ENCODE assay signal across 1 cellular context in the genomic region with DNA sequence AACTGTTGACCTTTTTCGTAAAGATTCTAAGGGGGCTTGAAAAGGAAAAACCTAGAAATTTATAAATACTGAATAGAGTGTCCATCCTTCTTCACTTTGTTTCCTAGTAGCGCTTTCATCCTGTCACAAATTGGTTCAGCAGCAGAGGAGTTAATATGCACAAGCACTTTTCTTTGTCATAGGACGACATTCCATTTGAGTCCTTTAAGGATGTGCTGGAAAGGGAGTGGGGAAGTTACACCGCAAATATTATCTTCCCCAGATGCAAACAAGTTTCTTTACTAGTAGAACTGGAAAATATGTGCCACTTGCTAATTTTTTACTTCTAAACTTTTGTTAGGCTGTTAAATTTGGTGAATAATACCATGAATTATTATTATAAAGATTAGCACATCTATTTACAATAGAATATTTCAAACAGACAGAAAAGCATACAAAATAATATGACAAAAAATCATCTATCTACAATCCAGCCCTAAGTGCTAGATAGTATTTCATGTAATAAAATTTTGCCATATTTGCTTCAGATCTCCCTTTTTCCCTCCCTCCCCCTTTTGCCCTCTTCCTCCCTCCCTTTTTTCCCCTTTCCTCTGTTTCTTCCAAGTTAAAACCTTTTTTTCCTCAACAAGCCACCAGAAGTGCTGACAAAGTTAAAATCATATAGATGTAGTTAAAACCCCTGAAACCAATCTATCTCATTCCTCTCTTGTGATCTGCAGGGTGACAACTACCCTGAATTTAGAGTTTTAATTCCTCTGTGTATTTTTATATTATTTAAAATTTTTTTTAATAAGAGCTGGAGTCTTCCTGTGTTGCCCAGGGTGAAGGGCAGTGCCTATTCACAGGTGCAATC.
TF ChIP-seq lines count a peak whose summit lies in the region.

No MANE protein-coding gene starts in this region.

TF ChIP-seq in GM23338, 12 proteins besides CTCF, POLR2A, EP300 and RAD21:
- TF ChIP-seq, protein P1, sequence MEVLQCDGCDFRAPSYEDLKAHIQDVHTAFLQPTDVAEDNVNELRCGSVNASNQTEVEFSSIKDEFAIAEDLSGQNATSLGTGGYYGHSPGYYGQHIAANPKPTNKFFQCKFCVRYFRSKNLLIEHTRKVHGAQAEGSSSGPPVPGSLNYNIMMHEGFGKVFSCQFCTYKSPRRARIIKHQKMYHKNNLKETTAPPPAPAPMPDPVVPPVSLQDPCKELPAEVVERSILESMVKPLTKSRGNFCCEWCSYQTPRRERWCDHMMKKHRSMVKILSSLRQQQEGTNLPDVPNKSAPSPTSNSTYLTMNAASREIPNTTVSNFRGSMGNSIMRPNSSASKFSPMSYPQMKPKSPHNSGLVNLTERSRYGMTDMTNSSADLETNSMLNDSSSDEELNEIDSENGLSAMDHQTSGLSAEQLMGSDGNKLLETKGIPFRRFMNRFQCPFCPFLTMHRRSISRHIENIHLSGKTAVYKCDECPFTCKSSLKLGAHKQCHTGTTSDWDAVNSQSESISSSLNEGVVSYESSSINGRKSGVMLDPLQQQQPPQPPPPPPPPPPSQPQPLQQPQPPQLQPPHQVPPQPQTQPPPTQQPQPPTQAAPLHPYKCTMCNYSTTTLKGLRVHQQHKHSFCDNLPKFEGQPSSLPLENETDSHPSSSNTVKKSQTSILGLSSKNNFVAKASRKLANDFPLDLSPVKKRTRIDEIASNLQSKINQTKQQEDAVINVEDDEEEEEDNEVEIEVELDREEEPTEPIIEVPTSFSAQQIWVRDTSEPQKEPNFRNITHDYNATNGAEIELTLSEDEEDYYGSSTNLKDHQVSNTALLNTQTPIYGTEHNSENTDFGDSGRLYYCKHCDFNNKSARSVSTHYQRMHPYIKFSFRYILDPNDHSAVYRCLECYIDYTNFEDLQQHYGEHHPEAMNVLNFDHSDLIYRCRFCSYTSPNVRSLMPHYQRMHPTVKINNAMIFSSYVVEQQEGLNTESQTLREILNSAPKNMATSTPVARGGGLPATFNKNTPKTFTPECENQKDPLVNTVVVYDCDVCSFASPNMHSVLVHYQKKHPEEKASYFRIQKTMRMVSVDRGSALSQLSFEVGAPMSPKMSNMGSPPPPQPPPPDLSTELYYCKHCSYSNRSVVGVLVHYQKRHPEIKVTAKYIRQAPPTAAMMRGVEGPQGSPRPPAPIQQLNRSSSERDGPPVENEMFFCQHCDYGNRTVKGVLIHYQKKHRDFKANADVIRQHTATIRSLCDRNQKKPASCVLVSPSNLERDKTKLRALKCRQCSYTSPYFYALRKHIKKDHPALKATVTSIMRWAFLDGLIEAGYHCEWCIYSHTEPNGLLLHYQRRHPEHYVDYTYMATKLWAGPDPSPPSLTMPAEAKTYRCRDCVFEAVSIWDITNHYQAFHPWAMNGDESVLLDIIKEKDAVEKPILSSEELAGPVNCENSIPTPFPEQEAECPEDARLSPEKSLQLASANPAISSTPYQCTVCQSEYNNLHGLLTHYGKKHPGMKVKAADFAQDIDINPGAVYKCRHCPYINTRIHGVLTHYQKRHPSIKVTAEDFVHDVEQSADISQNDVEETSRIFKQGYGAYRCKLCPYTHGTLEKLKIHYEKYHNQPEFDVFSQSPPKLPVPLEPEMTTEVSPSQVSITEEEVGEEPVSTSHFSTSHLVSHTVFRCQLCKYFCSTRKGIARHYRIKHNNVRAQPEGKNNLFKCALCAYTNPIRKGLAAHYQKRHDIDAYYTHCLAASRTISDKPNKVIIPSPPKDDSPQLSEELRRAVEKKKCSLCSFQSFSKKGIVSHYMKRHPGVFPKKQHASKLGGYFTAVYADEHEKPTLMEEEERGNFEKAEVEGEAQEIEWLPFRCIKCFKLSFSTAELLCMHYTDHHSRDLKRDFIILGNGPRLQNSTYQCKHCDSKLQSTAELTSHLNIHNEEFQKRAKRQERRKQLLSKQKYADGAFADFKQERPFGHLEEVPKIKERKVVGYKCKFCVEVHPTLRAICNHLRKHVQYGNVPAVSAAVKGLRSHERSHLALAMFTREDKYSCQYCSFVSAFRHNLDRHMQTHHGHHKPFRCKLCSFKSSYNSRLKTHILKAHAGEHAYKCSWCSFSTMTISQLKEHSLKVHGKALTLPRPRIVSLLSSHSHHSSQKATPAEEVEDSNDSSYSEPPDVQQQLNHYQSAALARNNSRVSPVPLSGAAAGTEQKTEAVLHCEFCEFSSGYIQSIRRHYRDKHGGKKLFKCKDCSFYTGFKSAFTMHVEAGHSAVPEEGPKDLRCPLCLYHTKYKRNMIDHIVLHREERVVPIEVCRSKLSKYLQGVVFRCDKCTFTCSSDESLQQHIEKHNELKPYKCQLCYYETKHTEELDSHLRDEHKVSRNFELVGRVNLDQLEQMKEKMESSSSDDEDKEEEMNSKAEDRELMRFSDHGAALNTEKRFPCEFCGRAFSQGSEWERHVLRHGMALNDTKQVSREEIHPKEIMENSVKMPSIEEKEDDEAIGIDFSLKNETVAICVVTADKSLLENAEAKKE (CRISPR knock-in tag; IDR thresholded peaks at IDR 0.05), result no peak
- TF ChIP-seq ZNF114 (CRISPR knock-in tag; IDR thresholded peaks at IDR 0.05), result no peak
- no peak for TF ChIP-seq EZH2 (IDR thresholded peaks at IDR 0.05; ENCODE audit: low read depth, unreplicated experiment)
- TF ChIP-seq, protein P2, sequence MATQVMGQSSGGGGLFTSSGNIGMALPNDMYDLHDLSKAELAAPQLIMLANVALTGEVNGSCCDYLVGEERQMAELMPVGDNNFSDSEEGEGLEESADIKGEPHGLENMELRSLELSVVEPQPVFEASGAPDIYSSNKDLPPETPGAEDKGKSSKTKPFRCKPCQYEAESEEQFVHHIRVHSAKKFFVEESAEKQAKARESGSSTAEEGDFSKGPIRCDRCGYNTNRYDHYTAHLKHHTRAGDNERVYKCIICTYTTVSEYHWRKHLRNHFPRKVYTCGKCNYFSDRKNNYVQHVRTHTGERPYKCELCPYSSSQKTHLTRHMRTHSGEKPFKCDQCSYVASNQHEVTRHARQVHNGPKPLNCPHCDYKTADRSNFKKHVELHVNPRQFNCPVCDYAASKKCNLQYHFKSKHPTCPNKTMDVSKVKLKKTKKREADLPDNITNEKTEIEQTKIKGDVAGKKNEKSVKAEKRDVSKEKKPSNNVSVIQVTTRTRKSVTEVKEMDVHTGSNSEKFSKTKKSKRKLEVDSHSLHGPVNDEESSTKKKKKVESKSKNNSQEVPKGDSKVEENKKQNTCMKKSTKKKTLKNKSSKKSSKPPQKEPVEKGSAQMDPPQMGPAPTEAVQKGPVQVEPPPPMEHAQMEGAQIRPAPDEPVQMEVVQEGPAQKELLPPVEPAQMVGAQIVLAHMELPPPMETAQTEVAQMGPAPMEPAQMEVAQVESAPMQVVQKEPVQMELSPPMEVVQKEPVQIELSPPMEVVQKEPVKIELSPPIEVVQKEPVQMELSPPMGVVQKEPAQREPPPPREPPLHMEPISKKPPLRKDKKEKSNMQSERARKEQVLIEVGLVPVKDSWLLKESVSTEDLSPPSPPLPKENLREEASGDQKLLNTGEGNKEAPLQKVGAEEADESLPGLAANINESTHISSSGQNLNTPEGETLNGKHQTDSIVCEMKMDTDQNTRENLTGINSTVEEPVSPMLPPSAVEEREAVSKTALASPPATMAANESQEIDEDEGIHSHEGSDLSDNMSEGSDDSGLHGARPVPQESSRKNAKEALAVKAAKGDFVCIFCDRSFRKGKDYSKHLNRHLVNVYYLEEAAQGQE (IDR thresholded peaks at IDR 0.05; ENCODE audit: unreplicated experiment), result no peak
- no peak for TF ChIP-seq POLR2AphosphoS5 (IDR thresholded peaks at IDR 0.05; ENCODE audit: low read depth)
- no peak for TF ChIP-seq NANOG (IDR thresholded peaks at IDR 0.05; ENCODE audit: borderline replicate concordance)
- no peak for TF ChIP-seq ZNF331 (CRISPR knock-in tag; IDR thresholded peaks at IDR 0.05; ENCODE audit: low read depth)
- TF ChIP-seq, protein P3, sequence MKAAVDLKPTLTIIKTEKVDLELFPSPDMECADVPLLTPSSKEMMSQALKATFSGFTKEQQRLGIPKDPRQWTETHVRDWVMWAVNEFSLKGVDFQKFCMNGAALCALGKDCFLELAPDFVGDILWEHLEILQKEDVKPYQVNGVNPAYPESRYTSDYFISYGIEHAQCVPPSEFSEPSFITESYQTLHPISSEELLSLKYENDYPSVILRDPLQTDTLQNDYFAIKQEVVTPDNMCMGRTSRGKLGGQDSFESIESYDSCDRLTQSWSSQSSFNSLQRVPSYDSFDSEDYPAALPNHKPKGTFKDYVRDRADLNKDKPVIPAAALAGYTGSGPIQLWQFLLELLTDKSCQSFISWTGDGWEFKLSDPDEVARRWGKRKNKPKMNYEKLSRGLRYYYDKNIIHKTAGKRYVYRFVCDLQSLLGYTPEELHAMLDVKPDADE (IDR thresholded peaks at IDR 0.05), result no peak
- TF ChIP-seq STAT1 (IDR thresholded peaks at IDR 0.05; ENCODE audit: unreplicated experiment), result no peak
- TF ChIP-seq CREB1 (CRISPR knock-in tag; IDR thresholded peaks at IDR 0.05; ENCODE audit: low read depth), result no peak
- no peak for TF ChIP-seq EZH2phosphoT487 (IDR thresholded peaks at IDR 0.05; ENCODE audit: unreplicated experiment)
